In genomic region chr3:99663981-99664380, GRCh38 we compare ENCODE assay signal across 21 cellular contexts. TPM values are rescaled to one million over a fixed set of nuclear protein-coding genes. Genes with fewer than 3 reads are reported as not detected.
A peak's percentile ranks its signal among the peaks of the same experiment; 100 is the strongest.
DNase-seq lines count a peak whose midpoint lies in the region; ATAC-seq and TF ChIP-seq lines count a peak whose summit lies in the region.
"Had no signal": no experiment of that assay in that cellular context is flagged by ENCODE, and none has a peak within 500 bp of the region (broad histone marks: within the 10 kb centered on the region; RNA-seq: fewer than 3 reads in every experiment).

No MANE protein-coding gene starts in this region.

- BruUV-seq in PC-3 (replicated peaks; lab: Mats Ljungman, UMichigan), result no TSS peak

- no peak overlapping the region for H2AFZ ChIP-seq in PC-3 (ENCODE audit: low read length)

- POLR2A ChIA-PET in PC-3 (lab: Charles Lee; ENCODE audit: unreplicated experiment), result interaction anchor here (0.7 kb wide), 1 partner anchor 1109 kb away, joined by 7 read pairs; no protein-coding TSS in a partner anchor
- POLR2A ChIA-PET in T-cell (lab: Charles Lee), result no interaction called here

- H3K27me3 Mint-ChIP-seq in neural crest cell (ENCODE audit: low read depth) (no peaks in the 10 kb centered on the region), T-cell (peaks cover 5 to 12% of the 10 kb centered on the region in 2 donors)

- H3K4me3 ChIP-seq in PC-3 (ENCODE audit: low read length) (no peak overlapping the region), choroid plexus epithelial cell (ENCODE audit: low read depth, low read length) (no peak overlapping the region)
- H3K4me3 ChIP-seq: Peyer's patch had no signal

- peak overlapping the region; percentile 70; the same call in 1 of the 2 replicates for H3K9ac ChIP-seq in PC-3 (ENCODE audit: low read length)
- H3K9ac ChIP-seq: SK-N-SH had no signal

- no peaks in the 10 kb centered on the region for H3K36me3 Mint-ChIP-seq in neural crest cell (ENCODE audit: low read depth)
- no peaks in the 10 kb centered on the region for H3K36me3 Mint-ChIP-seq in T-cell
- H3K36me3 Mint-ChIP-seq: CD14-positive monocyte had no signal

- H4K20me1 ChIP-seq in PC-3 (ENCODE audit: low read length), result no peaks in the 10 kb centered on the region

- H3K27me3 ChIP-seq in PC-3 (ENCODE audit: low read length), result no peaks in the 10 kb centered on the region
- H3K27me3 ChIP-seq: Peyer's patch had no signal

- peaks cover 25% of the 10 kb centered on the region for H3K4me1 Mint-ChIP-seq in neural crest cell
- no peaks in the 10 kb centered on the region for H3K4me1 Mint-ChIP-seq in T-cell
- H3K4me1 Mint-ChIP-seq: CD14-positive monocyte had no signal

- ATAC-seq in PC-3 (no peak), HG03354 (IDR thresholded peaks at IDR 0.05; ENCODE audit: poor library complexity, severe bottlenecking, unreplicated experiment) (no peak), T-cell (replicated peaks in 1 of 4) (no peak), HG03039 (IDR thresholded peaks at IDR 0.05; ENCODE audit: unreplicated experiment) (no peak)

- DNase-seq in COLO829 (ENCODE audit: low spot score) (peak; percentile 60), PC-3 (peak; percentile 42), choroid plexus epithelial cell (ENCODE audit: low read depth) (peak; percentile 60), neural crest cell (ENCODE audit: low read depth, low spot score) (no peak), head of caudate nucleus (no peak), T-cell (no peak)
- DNase-seq: AML-193, Caco-2, KBM-7, MV-4-11, NCI-H1417, NCI-H1930, NCI-H2171 treated with DMSO at 0.1 percent for 48 hours, NCI-H446 treated with DMSO at 0.1 percent for 48 hours, NCI-H82, Peyer's patch, Right ventricle myocardium superior, SK-N-SH had no signal

- H3K9me3 Mint-ChIP-seq in neural crest cell (no peaks in the 10 kb centered on the region), T-cell (no peaks in the 10 kb centered on the region)

- no peaks in the 10 kb centered on the region for H3K9me3 ChIP-seq in PC-3 (ENCODE audit: low read length)
- H3K9me3 ChIP-seq: Caco-2, Peyer's patch, SK-N-SH had no signal

- CTCF ChIA-PET in PC-3 (lab: Charles Lee), result no interaction called here
- CTCF ChIA-PET in T-cell (lab: Charles Lee), result no interaction called here

- H3K4me3 Mint-ChIP-seq in neural crest cell, result no peak overlapping the region
- H3K4me3 Mint-ChIP-seq in T-cell, result no peak overlapping the region
- H3K4me3 Mint-ChIP-seq: CD14-positive monocyte had no signal

- no peaks in the 10 kb centered on the region for H3K9me2 ChIP-seq in PC-3 (replicated peaks; ENCODE audit: low read length)
- H3K9me2 ChIP-seq: SK-N-SH had no signal

- peaks cover 12% of the 10 kb centered on the region for H3F3A ChIP-seq in PC-3 (ENCODE audit: low read length, unreplicated experiment)

- no peaks in the 10 kb centered on the region for H3K79me2 ChIP-seq in PC-3 (ENCODE audit: low read length)

- H3K27ac ChIP-seq in PC-3 (ENCODE audit: low read length), result peak overlapping the region; percentile 96
- H3K27ac ChIP-seq: Peyer's patch had no signal

- H3K4me1 ChIP-seq in PC-3 (ENCODE audit: insufficient read depth, low read length), result peaks cover 49% of the 10 kb centered on the region
- H3K4me1 ChIP-seq: Caco-2, Peyer's patch had no signal

- H3K27ac Mint-ChIP-seq in neural crest cell (ENCODE audit: unreplicated experiment) (peak overlapping the region; percentile 32), T-cell (no peak overlapping the region)
- H3K27ac Mint-ChIP-seq: CD14-positive monocyte had no signal

- intact Hi-C loops in PC-3 (cut with micrococcal nuclease) (loop anchor here (2.0 kb wide), 1 partner anchor 15 kb away; no protein-coding TSS in a partner anchor), head of caudate nucleus (cut with DNase I) (no loop called here)

- no peaks in the 10 kb centered on the region for H3K36me3 ChIP-seq in PC-3 (ENCODE audit: low read depth, low read length)
- H3K36me3 ChIP-seq: Peyer's patch had no signal

- H3K4me2 ChIP-seq in PC-3 (ENCODE audit: low read length), result peak overlapping the region; percentile 77
- H3K4me2 ChIP-seq: SK-N-SH had no signal

- TF ChIP-seq CTCF in PC-3 (conservative IDR thresholded peaks at IDR 0.05; ENCODE audit: low read depth, low read length) (no peak), choroid plexus epithelial cell (conservative IDR thresholded peaks at IDR 0.05; ENCODE audit: low read depth, low read length) (no peak), neural crest cell (conservative IDR thresholded peaks at IDR 0.05) (no peak)

RNA-seq across cellular contexts. Expression of gene COL8A1, which starts 25.6 kb away (rescaled TPM):
- 2.4 and 3.8 TPM in 2 replicates for total RNA-seq in PC-3 (2014; rRNA removed)
- total RNA-seq in neural crest cell, result 0.14 and 0.28 TPM in 2 replicates
- total RNA-seq in T-cell, result under 1 TPM; 0.12 to 0.36 (median 0.15) TPM
- total RNA-seq: Caco-2 had no signal

Comparison
In these comparisons a context has a peak if more than half of its experiments do, and no peak if none do; other contexts are left out.
1. DNase-seq: peak in COLO829 (single experiment), PC-3 (single experiment) and choroid plexus epithelial cell (single experiment); none in neural crest cell (single experiment), head of caudate nucleus (0 of 42) and T-cell (0 of 34).